In genomic region chr2:217931846-217932560, GRCh38 we compare ENCODE assay signal across 19 cellular contexts.
A peak's percentile ranks its signal among the peaks of the same experiment; 100 is the strongest.
DNase-seq lines count a peak whose midpoint lies in the region; ATAC-seq and TF ChIP-seq lines count a peak whose summit lies in the region.
"Had no signal": no experiment of that assay in that cellular context is flagged by ENCODE, and none has a peak within 500 bp of the region (broad histone marks: within the 10 kb centered on the region; RNA-seq: fewer than 3 reads in every experiment).

No MANE protein-coding gene starts in this region.

- H3K27ac ChIP-seq in heart left ventricle = peak overlapping the region; percentile 92 to 99 (median 96)
- H3K27ac ChIP-seq in esophagus squamous epithelium = peak overlapping the region; percentile 73 to 95 (median 92)
- H3K27ac ChIP-seq in prostate gland = peak overlapping the region; percentile 91 to 92
- peak overlapping the region; percentile 86 to 99 (median 92) for H3K27ac ChIP-seq in upper lobe of left lung
- H3K27ac ChIP-seq: C4-2B, SJSA1 had no signal

- ATAC-seq in heart left ventricle (no peak), upper lobe of left lung (ENCODE audit: low FRiP score in 2 of 2) (no peak), GM21717 (IDR thresholded peaks at IDR 0.05; ENCODE audit: unreplicated experiment) (no peak)
- ATAC-seq: PC-3 had no signal

- TF ChIP-seq POLR2A in heart left ventricle (IDR thresholded peaks at IDR 0.05) = no peak
- no peak for TF ChIP-seq POLR2A in esophagus squamous epithelium (IDR thresholded peaks at IDR 0.05)
- TF ChIP-seq POLR2A in prostate gland (IDR thresholded peaks at IDR 0.05) = no peak
- no peak for TF ChIP-seq POLR2A in upper lobe of left lung (IDR thresholded peaks at IDR 0.05)

- TF ChIP-seq EP300 in upper lobe of left lung (IDR thresholded peaks at IDR 0.05) = no peak

- H3K4me3 ChIP-seq in heart left ventricle (no peak overlapping the region), esophagus squamous epithelium (no peak overlapping the region), prostate gland (no peak overlapping the region), upper lobe of left lung (no peak overlapping the region)
- H3K4me3 ChIP-seq: SJSA1, skin epidermis had no signal

- intact Hi-C loops in heart left ventricle (cut with DNase I) = loop anchor here in 2 of 10 donors (5.0 to 10.0 kb wide), 2 partner anchors 53 to 145 kb away; no protein-coding TSS in a partner anchor
- intact Hi-C loops in cardiac septum (cut with DNase I) = loop anchor here (2.0 kb wide), 1 partner anchor 29 kb away; no protein-coding TSS in a partner anchor
- intact Hi-C loops in esophagus squamous epithelium (cut with DNase I) = no loop called here
- intact Hi-C loops in prostate gland (cut with DNase I) = no loop called here

- H3K36me3 ChIP-seq in heart left ventricle = peaks cover 0 to 17% (median 5%) of the 10 kb centered on the region in 9 donors
- H3K36me3 ChIP-seq in esophagus squamous epithelium = peaks cover 0 to 12% (median 0%) of the 10 kb centered on the region in 3 donors
- no peaks in the 10 kb centered on the region for H3K36me3 ChIP-seq in prostate gland
- H3K36me3 ChIP-seq in upper lobe of left lung = peaks cover 0 to 9% (median 0%) of the 10 kb centered on the region in 4 donors
- H3K36me3 ChIP-seq: SJSA1 had no signal

- WGBS in heart left ventricle, 4 donors = 62 to 71% (median 68%) methylated on average over 6 of the region's 6 CpGs
- 53 to 77% methylated on average over 5 to 6 of the region's 6 CpGs for whole genome bisulfite sequencing in esophagus squamous epithelium, 2 donors
- 69% methylated on average over 6 of the region's 6 CpGs for WGBS in prostate gland
- WGBS in upper lobe of left lung, 2 donors = 62 to 72% methylated on average over 6 of the region's 6 CpGs

- H3K9me3 ChIP-seq in heart left ventricle = no peaks in the 10 kb centered on the region
- H3K9me3 ChIP-seq in esophagus squamous epithelium = no peaks in the 10 kb centered on the region
- no peaks in the 10 kb centered on the region for H3K9me3 ChIP-seq in prostate gland
- H3K9me3 ChIP-seq in upper lobe of left lung = no peaks in the 10 kb centered on the region
- H3K9me3 ChIP-seq: SJSA1 had no signal

- no peak for TF ChIP-seq CTCF in heart left ventricle (IDR thresholded peaks at IDR 0.05)
- no peak for TF ChIP-seq CTCF in esophagus squamous epithelium (IDR thresholded peaks at IDR 0.05)
- no peak for TF ChIP-seq CTCF in prostate gland (IDR thresholded peaks at IDR 0.05)
- TF ChIP-seq CTCF in upper lobe of left lung (IDR thresholded peaks at IDR 0.05) = no peak

- H3K4me1 ChIP-seq in heart left ventricle = peaks cover 48 to 100% (median 100%) of the 10 kb centered on the region in 12 donors
- peaks cover 75 to 100% (median 86%) of the 10 kb centered on the region in 3 donors for H3K4me1 ChIP-seq in esophagus squamous epithelium
- peaks cover 27% of the 10 kb centered on the region for H3K4me1 ChIP-seq in prostate gland (replicated peaks)
- peaks cover 99 to 100% (median 99%) of the 10 kb centered on the region in 4 donors for H3K4me1 ChIP-seq in upper lobe of left lung

- DNase-seq in heart left ventricle = peak in 1 of 5 donors; percentile 10
- DNase-seq in cardiac septum (ENCODE audit: low spot score) = no peak
- no peak for DNase-seq in esophagus squamous epithelium (lab: John Stamatoyannopoulos, UW)
- no peak for DNase-seq in prostate gland (ENCODE audit: low spot score)
- no peak for DNase-seq in upper lobe of left lung
- no peak for DNase-seq in stimulated activated CD4-positive, alpha-beta T cell treated with anti-CD3 and anti-CD28 coated beads, Interleukin-4, amount 100 ng/mL, for 24 hours
- DNase-seq in NCI-H524 treated with DMSO at 0.1 percent for 48 hours (lab: John Stamatoyannopoulos, UW) = no peak
- DNase-seq: activated CD4-positive, CD25-positive, alpha-beta regulatory T cell treated with anti-CD3 and anti-CD28 coated beads, Interleukin-2, amount 50 U/mL, for 72 hours; activated CD8-positive, alpha-beta memory T cell treated with anti-CD3 and anti-CD28 coated beads for 24 hours; activated naive CD8-positive, alpha-beta T cell treated with anti-CD3 and anti-CD28 coated beads for 36 hours; cerebellar nuclear complex; occipital lobe; PC-3; stimulated activated CD4-positive, alpha-beta T cell treated with anti-CD3 and anti-CD28 coated beads, Interleukin-4, amount 100 ng/mL, for 4 hours; T-helper 9 cell had no signal

- no peaks in the 10 kb centered on the region for H3K27me3 ChIP-seq in heart left ventricle
- H3K27me3 ChIP-seq in esophagus squamous epithelium = no peaks in the 10 kb centered on the region
- no peaks in the 10 kb centered on the region for H3K27me3 ChIP-seq in prostate gland (replicated peaks; ENCODE audit: insufficient read depth)
- H3K27me3 ChIP-seq in upper lobe of left lung = no peaks in the 10 kb centered on the region
- H3K27me3 ChIP-seq: SJSA1 had no signal
